8 cellular contexts compared by ENCODE assay signal in genomic region chr6:81997091-81997926, GRCh38.
DNase-seq lines count a peak whose midpoint lies in the region; ATAC-seq and TF ChIP-seq lines count a peak whose summit lies in the region.

No MANE protein-coding gene starts in this region.

- H3K27ac ChIP-seq in endodermal cell (ENCODE audit: low read depth, low read length): no peak overlapping the region

- BruUV-seq in Calu3 (replicated peaks; lab: Mats Ljungman, UMichigan): no TSS peak

- H3K4me1 Mint-ChIP-seq in endodermal cell (no peaks in the 10 kb centered on the region), Calu3 (ENCODE audit: low read depth, unreplicated experiment) (peaks cover 9% of the 10 kb centered on the region)

- H3K27me3 Mint-ChIP-seq in endodermal cell (ENCODE audit: insufficient read depth) (no peaks in the 10 kb centered on the region), Calu3 (ENCODE audit: unreplicated experiment) (no peaks in the 10 kb centered on the region)

- no peak overlapping the region for H3K4me3 ChIP-seq in endodermal cell (ENCODE audit: low read length)

- TF ChIP-seq CTCF in endodermal cell (conservative IDR thresholded peaks at IDR 0.05): no peak
- TF ChIP-seq CTCF in Calu3 (IDR thresholded peaks at IDR 0.05; ENCODE audit: unreplicated experiment): no peak

- no peaks in the 10 kb centered on the region for H3K9me3 Mint-ChIP-seq in endodermal cell
- no peaks in the 10 kb centered on the region for H3K9me3 Mint-ChIP-seq in Calu3 (ENCODE audit: low read depth, unreplicated experiment)

- H3K36me3 Mint-ChIP-seq in endodermal cell (ENCODE audit: low read depth): no peaks in the 10 kb centered on the region
- H3K36me3 Mint-ChIP-seq in Calu3 (ENCODE audit: insufficient read depth, unreplicated experiment): no peaks in the 10 kb centered on the region

- intact Hi-C loops in Calu3 (cut with micrococcal nuclease; ENCODE audit: unreplicated experiment): no loop called here

- DNase-seq in myocyte (ENCODE audit: low read depth) (peak; percentile 62), endodermal cell (no peak), Calu3 (no peak)
- DNase-seq in stimulated activated CD8-positive, alpha-beta memory T cell treated with anti-CD3 and anti-CD28 coated beads, Interleukin-4, amount 100 ng/mL, for 48 hours: no peak
- no peak for DNase-seq in stimulated activated CD4-positive, alpha-beta T cell treated with anti-CD3 and anti-CD28 coated beads, Interleukin-12 subunit alpha, Interleukin-12 subunit beta, amount 100 ng/mL, for 4 hours

- H3K36me3 ChIP-seq in endodermal cell (ENCODE audit: control insufficient read depth, insufficient read depth, low read length): no peaks in the 10 kb centered on the region

- no peak overlapping the region for H3K9ac ChIP-seq in endodermal cell (ENCODE audit: extremely low read depth, low read length, poor library complexity, severe bottlenecking)

- CTCF ChIA-PET in Calu3 (lab: Charles Lee): no interaction called here

- WGBS in endodermal cell (ENCODE audit: insufficient coverage in 1 of 2, insufficient read length in 1 of 2), 2 experiments: 75 to 100% methylated on average over 2 to 4 of the region's 4 CpGs

- ATAC-seq in GM18517 (IDR thresholded peaks at IDR 0.05; ENCODE audit: unreplicated experiment): peak; percentile 89
- ATAC-seq in HG02763 (IDR thresholded peaks at IDR 0.05; ENCODE audit: unreplicated experiment): peak; percentile 57
- peak; percentile 58 for ATAC-seq in SK-N-SH treated with all-trans-retinoic acid at 6 μM for 48 hours

- H3K9me3 ChIP-seq in endodermal cell (ENCODE audit: control insufficient read depth, low read length): no peaks in the 10 kb centered on the region

- no peak overlapping the region for H3K27ac Mint-ChIP-seq in endodermal cell
- H3K27ac Mint-ChIP-seq in Calu3 (ENCODE audit: unreplicated experiment): no peak overlapping the region

- H3K4me3 Mint-ChIP-seq in endodermal cell (no peak overlapping the region), Calu3 (ENCODE audit: low read depth, unreplicated experiment) (no peak overlapping the region)

- H3K27me3 ChIP-seq in endodermal cell (ENCODE audit: control insufficient read depth, insufficient read depth, low read length, poor library complexity, severe bottlenecking): no peaks in the 10 kb centered on the region

- H3K4me1 ChIP-seq in endodermal cell (ENCODE audit: control insufficient read depth, insufficient read depth, low read length): no peaks in the 10 kb centered on the region

TF ChIP-seq in SK-N-SH treated with all-trans-retinoic acid at 6 μM for 48 hours, 23 proteins besides CTCF, POLR2A, EP300 and RAD21:
- TF ChIP-seq SNAI2 (CRISPR knock-in tag; IDR thresholded peaks at IDR 0.05) (no peak), ZFP3 (CRISPR knock-in tag; IDR thresholded peaks at IDR 0.05) (0 out of 2 replicates have a peak, but pooled peaks have one; percentile 54)
- TF ChIP-seq, protein P1, sequence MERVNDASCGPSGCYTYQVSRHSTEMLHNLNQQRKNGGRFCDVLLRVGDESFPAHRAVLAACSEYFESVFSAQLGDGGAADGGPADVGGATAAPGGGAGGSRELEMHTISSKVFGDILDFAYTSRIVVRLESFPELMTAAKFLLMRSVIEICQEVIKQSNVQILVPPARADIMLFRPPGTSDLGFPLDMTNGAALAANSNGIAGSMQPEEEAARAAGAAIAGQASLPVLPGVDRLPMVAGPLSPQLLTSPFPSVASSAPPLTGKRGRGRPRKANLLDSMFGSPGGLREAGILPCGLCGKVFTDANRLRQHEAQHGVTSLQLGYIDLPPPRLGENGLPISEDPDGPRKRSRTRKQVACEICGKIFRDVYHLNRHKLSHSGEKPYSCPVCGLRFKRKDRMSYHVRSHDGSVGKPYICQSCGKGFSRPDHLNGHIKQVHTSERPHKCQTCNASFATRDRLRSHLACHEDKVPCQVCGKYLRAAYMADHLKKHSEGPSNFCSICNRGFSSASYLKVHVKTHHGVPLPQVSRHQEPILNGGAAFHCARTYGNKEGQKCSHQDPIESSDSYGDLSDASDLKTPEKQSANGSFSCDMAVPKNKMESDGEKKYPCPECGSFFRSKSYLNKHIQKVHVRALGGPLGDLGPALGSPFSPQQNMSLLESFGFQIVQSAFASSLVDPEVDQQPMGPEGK (CRISPR knock-in tag; IDR thresholded peaks at IDR 0.05; ENCODE audit: borderline replicate concordance): no peak
